In genomic region chr15:76012021-76012551, GRCh38 we compare ENCODE assay signal across 10 cellular contexts. TPM values are rescaled to one million over a fixed set of nuclear protein-coding genes. Genes with fewer than 3 reads are reported as not detected.
DNase-seq lines count a peak whose midpoint lies in the region; ATAC-seq, FAIRE-seq and TF ChIP-seq lines count a peak whose summit lies in the region.
"Had no signal": no experiment of that assay in that cellular context is flagged by ENCODE, and none has a peak within 500 bp of the region (broad histone marks: within the 10 kb centered on the region; RNA-seq: fewer than 3 reads in every experiment).

A gene with protein sequence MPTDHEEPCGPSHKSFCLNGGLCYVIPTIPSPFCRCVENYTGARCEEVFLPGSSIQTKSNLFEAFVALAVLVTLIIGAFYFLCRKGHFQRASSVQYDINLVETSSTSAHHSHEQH (minus strand): TSS chr15:76012424. CDS start chr15:76011230, 1,194 bp downstream.

- H3K36me3 ChIP-seq in K562 (ENCODE audit: control insufficient read depth, insufficient read depth, low read length) (no peaks in the 10 kb centered on the region), mucosa of descending colon (ENCODE audit: low read depth) (no peaks in the 10 kb centered on the region)
- H3K36me3 ChIP-seq: spleen had no signal

- no peaks in the 10 kb centered on the region for H3K9me1 ChIP-seq in K562 (ENCODE audit: control insufficient read depth, insufficient read depth, low read length)

- H3K9ac ChIP-seq in K562 (ENCODE audit: insufficient read depth in 1 of 2, low read depth in 2 of 2, low read length in 2 of 2): peak within 1 kb of the TSS in 1 of 2 experiments; percentile 47; a peak in 2 of 4 replicates

- peak; percentile 100 for ATAC-seq in K562
- ATAC-seq in mucosa of descending colon: peak; percentile 85
- no peak for ATAC-seq in GM21619 (IDR thresholded peaks at IDR 0.05; ENCODE audit: unreplicated experiment)

- DNase-seq in CD1c-positive myeloid dendritic cell (ENCODE audit: extremely low spot score) (peak; percentile 6), KBM-7 (peak; percentile 40), K562 (ENCODE audit: extremely low read depth in 1 of 4, low spot score in 3 of 4) (peak in 2 of 4 experiments; percentile 55 to 70), mucosa of descending colon (peak; percentile 36 to 52 (median 49)), SKM-1 treated with dmso at 0.1 percent for 144 hours (lab: John Stamatoyannopoulos, UW; ENCODE audit: unreplicated experiment) (no peak), caudate nucleus (lab: John Stamatoyannopoulos, UW) (no peak)
- no peak for DNase-seq in stimulated activated CD4-positive, alpha-beta T cell treated with anti-CD3 and anti-CD28 coated beads, Interleukin-1b, Interleukin-23, amount 100 ng/mL, for 48 hours
- DNase-seq: GF-D8, spleen had no signal

- no peak for TF ChIP-seq RAD21 in K562 (CRISPR knock-in tag; conservative IDR thresholded peaks at IDR 0.05 in 1 of 2, IDR thresholded peaks at IDR 0.05 in 1 of 2)

- no peaks in the 10 kb centered on the region for H4K20me1 ChIP-seq in K562 (replicated peaks; ENCODE audit: control insufficient read depth, insufficient read depth, low read length)

- TF ChIP-seq EP300 in K562 (IDR thresholded peaks at IDR 0.05; ENCODE audit: low read length): no peak

- peak; percentile 92 for FAIRE-seq in K562 (lab: Jason Lieb, UNC)

- CTCF ChIA-PET in K562 (lab: Yijun Ruan, JAX; ENCODE audit: low intra/inter-chr PET ratio): no interaction called here

- H3K27ac ChIP-seq in K562 (ENCODE audit: extremely low read depth, low read depth, low read length): peak within 1 kb of the TSS; percentile 71; the same call in 2 of the 3 replicates
- no peak within 1 kb of the TSS for H3K27ac ChIP-seq in caudate nucleus (ENCODE audit: low read depth, low read length)
- H3K27ac ChIP-seq: spleen had no signal

- H2AFZ ChIP-seq in K562 (ENCODE audit: low read depth, low read length): peak within 1 kb of the TSS; percentile 77

- TSS peak; percentile 68 for BruUV-seq in K562 (replicated peaks; lab: Mats Ljungman, UMichigan)

- intact Hi-C loops in K562 (cut with micrococcal nuclease): no loop called here
- intact Hi-C loops in mucosa of descending colon (cut with DNase I, micrococcal nuclease): no loop called here

- TF ChIP-seq POLR2A in K562 (conservative IDR thresholded peaks at IDR 0.05): no peak; the same call in 1 of the 2 replicates

- WGBS in K562 (ENCODE audit: insufficient coverage, low coverage, missing lambda C conversion rate): under 1% methylated on average over 9 of the region's 9 CpGs

- H3K4me2 ChIP-seq in K562 (ENCODE audit: insufficient read depth, low read length): peak within 1 kb of the TSS; percentile 50

- in situ Hi-C loops in KBM-7 (cut with MboI; ENCODE audit: low pct_unique_long_range_greater_than_20kb, low sequenced_read_pairs): no loop called here
- in situ Hi-C loops in K562 (cut with MboI): no loop called here

- no peaks in the 10 kb centered on the region for H3K27me3 ChIP-seq in K562 (ENCODE audit: control insufficient read depth in 2 of 2, insufficient read depth in 2 of 2, low read length in 2 of 2)
- H3K27me3 ChIP-seq: spleen had no signal

- H3K4me1 ChIP-seq in K562 (replicated peaks in 1 of 2; ENCODE audit: control insufficient read depth in 2 of 2, insufficient read depth in 2 of 2, low read length in 2 of 2) (0 out of 5 replicates have a peak, but pooled peaks cover 0 to 3% of the 10 kb centered on the region in 2 experiments), mucosa of descending colon (ENCODE audit: low read depth) (peaks cover 7% of the 10 kb centered on the region)

- H3K9me3 ChIP-seq in K562 (replicated peaks; ENCODE audit: control insufficient read depth, insufficient read depth, low read depth, low read length) (no peaks in the 10 kb centered on the region), mucosa of descending colon (no peaks in the 10 kb centered on the region)

- H3K4me3 ChIP-seq in K562 (peak within 1 kb of the TSS; percentile 14; the same call in 1 of the 2 replicates), mucosa of descending colon (no peak within 1 kb of the TSS)
- H3K4me3 ChIP-seq: spleen had no signal

- TF ChIP-seq CTCF in K562 (IDR thresholded peaks at IDR 0.05 in 2 of 3, conservative IDR thresholded peaks at IDR 0.05 in 1 of 3; ENCODE audit: insufficient read depth in 2 of 3, low read depth in 1 of 3, low read length in 3 of 3): no peak
- no peak for TF ChIP-seq CTCF in mucosa of descending colon (IDR thresholded peaks at IDR 0.05)

- no peaks in the 10 kb centered on the region for H3K79me2 ChIP-seq in K562 (ENCODE audit: control insufficient read depth, insufficient read depth, low read length)

- POLR2A ChIA-PET in K562 (lab: Yijun Ruan, JAX): interaction anchor here (0.7 to 1.5 kb wide), 2 partner anchors 11 to 103 kb away, joined by 3 to 6 read pairs; no protein-coding TSS in a partner anchor

TF ChIP-seq in K562, 482 proteins besides CTCF, POLR2A, EP300 and RAD21 (continues in another document):
- TF ChIP-seq SMARCE1 (IDR thresholded peaks at IDR 0.05) (peak; percentile 70; the same call in 1 of the 2 replicates), ZKSCAN1 (IDR thresholded peaks at IDR 0.05; ENCODE audit: low read depth, low read length) (no peak), ZNF316 (IDR thresholded peaks at IDR 0.05) (peak; percentile 91), MAZ (CRISPR knock-in tag; conservative IDR thresholded peaks at IDR 0.05 in 1 of 2, IDR thresholded peaks at IDR 0.05 in 1 of 2) (peak in 1 of 2 experiments; percentile 51; a peak in 2 of 4 replicates), NBN (IDR thresholded peaks at IDR 0.05; ENCODE audit: low read depth) (peak; percentile 57; the same call in 1 of the 2 replicates), NR2C2 (CRISPR knock-in tag; IDR thresholded peaks at IDR 0.05) (no peak), NR2C2 (tag; IDR thresholded peaks at IDR 0.05) (peak; percentile 84), ATF1 (CRISPR knock-in tag; IDR thresholded peaks at IDR 0.05) (no peak), ATF1 (tag; IDR thresholded peaks at IDR 0.05) (peak; percentile 21; the same call in 1 of the 2 replicates), CREB3L1 (IDR thresholded peaks at IDR 0.05; ENCODE audit: borderline replicate concordance, low read depth) (no peak), BMI1 (IDR thresholded peaks at IDR 0.05; ENCODE audit: low read length) (no peak; the same call in 1 of the 2 replicates), HDAC2 (IDR thresholded peaks at IDR 0.05) (0 out of 2 replicates have a peak, but pooled peaks have one; percentile 14), ZBTB9 (CRISPR knock-in tag; IDR thresholded peaks at IDR 0.05) (no peak)
- TF ChIP-seq, protein P1, sequence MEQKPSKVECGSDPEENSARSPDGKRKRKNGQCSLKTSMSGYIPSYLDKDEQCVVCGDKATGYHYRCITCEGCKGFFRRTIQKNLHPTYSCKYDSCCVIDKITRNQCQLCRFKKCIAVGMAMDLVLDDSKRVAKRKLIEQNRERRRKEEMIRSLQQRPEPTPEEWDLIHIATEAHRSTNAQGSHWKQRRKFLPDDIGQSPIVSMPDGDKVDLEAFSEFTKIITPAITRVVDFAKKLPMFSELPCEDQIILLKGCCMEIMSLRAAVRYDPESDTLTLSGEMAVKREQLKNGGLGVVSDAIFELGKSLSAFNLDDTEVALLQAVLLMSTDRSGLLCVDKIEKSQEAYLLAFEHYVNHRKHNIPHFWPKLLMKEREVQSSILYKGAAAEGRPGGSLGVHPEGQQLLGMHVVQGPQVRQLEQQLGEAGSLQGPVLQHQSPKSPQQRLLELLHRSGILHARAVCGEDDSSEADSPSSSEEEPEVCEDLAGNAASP (IDR thresholded peaks at IDR 0.05): 0 out of 2 replicates have a peak, but pooled peaks have one; percentile 38

RNA-seq across cellular contexts. Expression of the gene that starts here (rescaled TPM):
- total RNA-seq in K562 (2011; cell fraction: chromatin; rRNA removed; ENCODE audit: low replicate concordance): 0.58 and 1.0 TPM in 2 replicates
- 0.83 TPM in 1 of 2 replicates, not detected in the other for total RNA-seq in K562 (2011; cell fraction: nucleolus; rRNA removed)
- total RNA-seq in K562 (2011; cell fraction: nucleoplasm; rRNA removed): 0.61 and 0.81 TPM in 2 replicates
- total RNA-seq in K562 (2014; rRNA removed) (0.50 and 0.86 TPM in 2 replicates), K562 (2014; rRNA removed; fragmentation: Illumina TruSeq; extraction: Trizol) (0.76 and 0.80 TPM in 2 replicates), K562 (2015; rRNA removed; fragmentation: Illumina TruSeq; extraction: Trizol) (1.7 and 2.3 TPM in 2 replicates), K562 (2021) (1.5 TPM in 2 replicates), mucosa of descending colon (1 to 10 TPM in 2 of 3 donors, under 1 TPM in 1; 0.95 to 3.3 (median 3.1) TPM)
- polyA plus RNA-seq in K562 (2011; rRNA removed) (0.05 and 0.33 TPM in 2 replicates), K562 (2014; fragmentation: Illumina TruSeq; extraction: Trizol) (0.71 and 1.2 TPM in 2 replicates), K562 (2014; fragmentation: Nextera tagmentation; extraction: Ambion mirVana) (1 to 10 TPM; 2.4 to 2.5 TPM), K562 (2014; rRNA removed) (0.60 and 1.2 TPM in 2 replicates)
- polyA plus RNA-seq in K562 (2011; cell fraction: cytosol; rRNA removed): 0.37 TPM in 1 of 2 replicates, not detected in the other
- polyA plus RNA-seq in K562 (2011; cell fraction: nucleus; rRNA removed): 0.04 and 0.10 TPM in 2 replicates
- 1.4 and 1.8 TPM in 2 replicates for polyA plus RNA-seq in K562 (2012)
- 0.95 TPM in 1 of 2 replicates, not detected in the other for polyA minus RNA-seq in K562 (2011; rRNA and poly(A)+ RNA removed)
- not detected in 2 replicates for polyA minus RNA-seq in K562 (2011; cell fraction: cytosol; rRNA and poly(A)+ RNA removed)
- polyA minus RNA-seq in K562 (2011; cell fraction: nucleus; rRNA and poly(A)+ RNA removed): 0.11 and 0.27 TPM in 2 replicates

Comparison
In these comparisons a context has a peak if more than half of its experiments do, and no peak if none do; other contexts are left out.
1. DNase-seq: peak in CD1c-positive myeloid dendritic cell (single experiment), KBM-7 (single experiment) and mucosa of descending colon (3 of 3); none in stimulated activated CD4-positive, alpha-beta T cell treated with anti-CD3 and anti-CD28 coated beads, Interleukin-1b, Interleukin-23, amount 100 ng/mL, for 48 hours (single experiment), SKM-1 treated with dmso at 0.1 percent for 144 hours (single experiment) and caudate nucleus (0 of 61).